ENCODE assay signal across 8 cellular contexts in genomic region chr2:86439879-86440630, GRCh38. TPM values are rescaled to one million over a fixed set of nuclear protein-coding genes. Genes with fewer than 3 reads are reported as not detected.
DNase-seq lines count a peak whose midpoint lies in the region; ATAC-seq and TF ChIP-seq lines count a peak whose summit lies in the region.

No MANE protein-coding gene starts in this region.

- H3K36me3 ChIP-seq in GM06990 (ENCODE audit: control insufficient read depth, insufficient read depth, low read length), result no peaks in the 10 kb centered on the region; the same call in none of the 2 replicates
- H3K36me3 ChIP-seq in RWPE2 (ENCODE audit: low read depth), result peaks cover 18% of the 10 kb centered on the region
- no peaks in the 10 kb centered on the region for H3K36me3 ChIP-seq in rectal smooth muscle tissue (ENCODE audit: control insufficient read depth, insufficient read depth, low read length)
- H3K36me3 ChIP-seq in mesendoderm (ENCODE audit: control insufficient read depth, insufficient read depth, low read length), result no peaks in the 10 kb centered on the region

- H3K9ac ChIP-seq in rectal smooth muscle tissue (ENCODE audit: low read length) (no peak overlapping the region), mesendoderm (ENCODE audit: low read length) (no peak overlapping the region)

- H2BK15ac ChIP-seq in mesendoderm (replicated peaks; ENCODE audit: low read depth), result no peak overlapping the region

- TF ChIP-seq CTCF in GM06990 (IDR thresholded peaks at IDR 0.05; ENCODE audit: insufficient read depth, low read length, poor library complexity, severe bottlenecking) (no peak), RWPE2 (IDR thresholded peaks at IDR 0.05; ENCODE audit: poor library complexity, severe bottlenecking) (no peak), endothelial cell (IDR thresholded peaks at IDR 0.05; ENCODE audit: unreplicated experiment) (no peak)

- peaks cover 13% of the 10 kb centered on the region for H3K9me3 ChIP-seq in RWPE2 (ENCODE audit: severe bottlenecking)

- H3K27ac ChIP-seq in RWPE2 (ENCODE audit: poor library complexity, severe bottlenecking) (peak overlapping the region; percentile 82), rectal smooth muscle tissue (ENCODE audit: low read depth, low read length) (peak overlapping the region; percentile 93), mesendoderm (ENCODE audit: low read depth, low read length) (no peak overlapping the region)

- H4K5ac ChIP-seq in mesendoderm (ENCODE audit: low read length), result no peak overlapping the region

- ATAC-seq in RWPE2 (ENCODE audit: low read depth) (no peak), GM21576 (IDR thresholded peaks at IDR 0.05; ENCODE audit: unreplicated experiment) (no peak), GM18519 (IDR thresholded peaks at IDR 0.05; ENCODE audit: low FRiP score, unreplicated experiment) (no peak)

- peaks cover 3% of the 10 kb centered on the region for H3K79me1 ChIP-seq in mesendoderm (ENCODE audit: low read length)

- no peak overlapping the region for H3K23ac ChIP-seq in mesendoderm (ENCODE audit: low read length)

- H2BK5ac ChIP-seq in mesendoderm (ENCODE audit: low read length), result no peak overlapping the region

- H3K56ac ChIP-seq in mesendoderm (ENCODE audit: low read length), result no peak overlapping the region

- H2AK5ac ChIP-seq in mesendoderm (ENCODE audit: low read length), result no peak overlapping the region

- no peak overlapping the region for H4K8ac ChIP-seq in mesendoderm (ENCODE audit: low read depth, low read length)

- no peak overlapping the region for H3K4ac ChIP-seq in mesendoderm (ENCODE audit: low read depth, low read length)

- no CpG with 5 or more reads among the region's 3 CpGs for WGBS in mesendoderm (ENCODE audit: extremely low coverage, insufficient coverage, low lambda C conversion rate)

- H3K9me3 Mint-ChIP-seq in endothelial cell (ENCODE audit: unreplicated experiment), result peaks cover 10% of the 10 kb centered on the region

- peak overlapping the region; percentile 93 for H3K4me3 Mint-ChIP-seq in endothelial cell (ENCODE audit: unreplicated experiment)

- H3K4me3 ChIP-seq in GM06990 (replicated peaks; ENCODE audit: low read depth, low read length), result no peak overlapping the region
- no peak overlapping the region for H3K4me3 ChIP-seq in RWPE2 (ENCODE audit: severe bottlenecking)
- no peak overlapping the region for H3K4me3 ChIP-seq in rectal smooth muscle tissue (ENCODE audit: low read length)
- no peak overlapping the region for H3K4me3 ChIP-seq in mesendoderm (ENCODE audit: low read length)

- peaks cover 21% of the 10 kb centered on the region for H3K27me3 Mint-ChIP-seq in endothelial cell (ENCODE audit: unreplicated experiment)

- H3K4me2 ChIP-seq in mesendoderm (ENCODE audit: low read length), result no peak overlapping the region

- peak overlapping the region; percentile 100 for H3K27ac Mint-ChIP-seq in endothelial cell (ENCODE audit: unreplicated experiment)

- no peak overlapping the region for H3K18ac ChIP-seq in mesendoderm (ENCODE audit: low read length)

- H2BK120ac ChIP-seq in mesendoderm (ENCODE audit: low read depth, low read length), result no peak overlapping the region

- peaks cover 34% of the 10 kb centered on the region for H3K36me3 Mint-ChIP-seq in endothelial cell (ENCODE audit: low read depth, unreplicated experiment)

- peaks cover 11% of the 10 kb centered on the region for H3K79me2 ChIP-seq in mesendoderm (ENCODE audit: control insufficient read depth, insufficient read depth, low read length)

- H3K27me3 ChIP-seq in GM06990 (replicated peaks; ENCODE audit: control insufficient read depth, insufficient read depth, low read length) (no peaks in the 10 kb centered on the region), RWPE2 (ENCODE audit: insufficient read depth, poor library complexity, severe bottlenecking) (no peaks in the 10 kb centered on the region), rectal smooth muscle tissue (ENCODE audit: control insufficient read depth, insufficient read depth, low read length) (no peaks in the 10 kb centered on the region), mesendoderm (ENCODE audit: insufficient read depth, low read length, poor library complexity) (no peaks in the 10 kb centered on the region)

- peaks cover 34% of the 10 kb centered on the region for H3K4me1 Mint-ChIP-seq in endothelial cell (ENCODE audit: unreplicated experiment)

- peaks cover 4% of the 10 kb centered on the region for H3K4me1 ChIP-seq in RWPE2 (ENCODE audit: insufficient read depth, poor library complexity, severe bottlenecking)
- H3K4me1 ChIP-seq in rectal smooth muscle tissue (ENCODE audit: control insufficient read depth, insufficient read depth, low read length), result peaks cover 18% of the 10 kb centered on the region
- no peaks in the 10 kb centered on the region for H3K4me1 ChIP-seq in mesendoderm (ENCODE audit: control insufficient read depth, low read depth, low read length)

- DNase-seq in GM06990 (ENCODE audit: extremely low read depth, insufficient read length) (peak; percentile 4), RWPE2 (ENCODE audit: low spot score) (no peak), endothelial cell (ENCODE audit: low spot score) (no peak), H4 (ENCODE audit: low spot score) (no peak), mesendoderm (no peak)

RNA-seq across cellular contexts. Expression of gene KDM3A, which starts 1.1 kb away (rescaled TPM):
- total RNA-seq in endothelial cell (ENCODE audit: unreplicated experiment), result 63.9 TPM
- total RNA-seq in H4 (2014; rRNA removed; shearing (Covaris generic)), result 8.3 and 10.8 TPM in 2 replicates
- polyA plus RNA-seq in mesendoderm (2013, experiment 1 of 2), result 10.7 TPM
- polyA plus RNA-seq in mesendoderm (2013, experiment 2 of 2), result 10.2 TPM
